ENCODE assay signal across 1 cellular context in genomic region chr1:119737040-119737682, GRCh38.
TF ChIP-seq lines count a peak whose summit lies in the region.

No MANE protein-coding gene starts in this region.

TF ChIP-seq in K562, 482 proteins besides CTCF, POLR2A, EP300 and RAD21 (continued from another document):
- TF ChIP-seq MNT (conservative IDR thresholded peaks at IDR 0.05), result peak in 1 of 2 experiments; percentile 54; a peak in 2 of 4 replicates
- peak; percentile 43; the same call in 1 of the 2 replicates for TF ChIP-seq CREB3L1 (IDR thresholded peaks at IDR 0.05; ENCODE audit: borderline replicate concordance, low read depth)
- no peak for TF ChIP-seq NR2C1 (IDR thresholded peaks at IDR 0.05)
- peak; percentile 41; the same call in 1 of the 2 replicates for TF ChIP-seq NR2C1 (tag; IDR thresholded peaks at IDR 0.05)
